Comparison of ENCODE assay signal across 14 cellular contexts in the genomic region with DNA sequence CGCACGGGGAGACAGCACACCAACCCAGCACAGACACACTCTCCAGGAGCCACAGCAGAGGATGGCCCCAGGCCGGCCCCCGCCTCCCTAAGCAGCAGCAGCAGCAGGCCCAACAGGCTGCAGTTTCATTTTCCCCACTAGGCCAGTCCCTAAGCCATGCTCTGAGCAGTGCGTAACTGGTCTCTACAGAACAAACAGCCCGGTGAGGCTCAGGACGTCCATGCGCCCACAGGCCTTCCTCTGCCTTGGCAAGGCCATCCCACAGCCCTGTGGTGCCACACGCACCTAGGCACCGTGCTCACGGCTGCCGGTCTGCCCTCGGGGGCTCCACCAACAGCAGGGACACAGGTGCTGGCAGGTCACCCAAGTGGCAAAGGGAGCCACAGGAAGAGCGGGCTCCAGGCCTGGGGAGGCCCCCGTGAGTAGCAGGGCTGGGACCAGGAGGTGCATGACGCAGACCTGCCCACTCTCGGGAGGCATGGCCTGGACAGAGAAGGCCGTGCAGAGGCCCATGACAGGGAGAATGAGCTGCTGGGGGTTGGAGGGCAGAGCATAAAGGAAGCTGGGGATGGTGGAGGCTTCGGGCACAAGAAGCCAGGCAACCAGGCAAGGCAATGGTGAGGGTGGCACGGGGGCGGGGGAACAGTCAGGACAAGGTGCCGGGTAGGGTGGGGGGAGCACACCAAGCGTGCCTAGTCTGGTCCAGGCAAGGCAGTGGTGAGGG. TPM values are rescaled to one million over a fixed set of nuclear protein-coding genes. Genes with fewer than 3 reads are reported as not detected.
A peak's percentile ranks its signal among the peaks of the same experiment; 100 is the strongest.
DNase-seq lines count a peak whose midpoint lies in the region; ATAC-seq and TF ChIP-seq lines count a peak whose summit lies in the region.
"Had no signal": no experiment of that assay in that cellular context is flagged by ENCODE, and none has a peak within 500 bp of the region (broad histone marks: within the 10 kb centered on the region; RNA-seq: fewer than 3 reads in every experiment).

No MANE protein-coding gene starts in this region.

- no peak for TF ChIP-seq POLR2A in stomach (IDR thresholded peaks at IDR 0.05)

- no peak for TF ChIP-seq EP300 in stomach (IDR thresholded peaks at IDR 0.05)

- H3K4me1 ChIP-seq in right cardiac atrium (ENCODE audit: control insufficient read depth, insufficient read depth, low read length) (peaks cover 28% of the 10 kb centered on the region), stomach (peaks cover 57 to 78% (median 69%) of the 10 kb centered on the region in 4 donors), Caco-2 (no peaks in the 10 kb centered on the region)

- H3K4me1 Mint-ChIP-seq in WTC11 (0 out of 2 replicates have a peak, but pooled peaks cover 2% of the 10 kb centered on the region), Caco-2 (ENCODE audit: low read depth, unreplicated experiment) (no peaks in the 10 kb centered on the region)

- no peaks in the 10 kb centered on the region for H3K27me3 Mint-ChIP-seq in WTC11 (ENCODE audit: low read depth)
- H3K27me3 Mint-ChIP-seq in Caco-2 (ENCODE audit: insufficient read depth, unreplicated experiment) = no peaks in the 10 kb centered on the region

- H3K4me3 ChIP-seq in GM12865 (ENCODE audit: low read depth, low read length) = no peak overlapping the region
- no peak overlapping the region for H3K4me3 ChIP-seq in right cardiac atrium (ENCODE audit: low read length)
- H3K4me3 ChIP-seq in stomach = peak overlapping the region in 1 of 4 donors; percentile 13
- no peak overlapping the region for H3K4me3 ChIP-seq in Caco-2 (ENCODE audit: low read depth, low read length)
- H3K4me3 ChIP-seq: prostate gland had no signal

- H3K27ac ChIP-seq in right cardiac atrium (ENCODE audit: low read length) (no peak overlapping the region), stomach (peak overlapping the region in 4 of 5 donors; percentile 65 to 84 (median 77))

- no TSS peak for BruUV-seq in Caco-2 (replicated peaks; lab: Mats Ljungman, UMichigan)

- intact Hi-C loops in right cardiac atrium (cut with DNase I) (no loop called here), stomach (cut with DNase I; ENCODE audit: low total_unique reads) (no loop called here), Caco-2 (cut with micrococcal nuclease; ENCODE audit: unreplicated experiment) (no loop called here)

- H3K4me3 Mint-ChIP-seq in WTC11 = no peak overlapping the region
- no peak overlapping the region for H3K4me3 Mint-ChIP-seq in Caco-2 (ENCODE audit: unreplicated experiment)
- H3K4me3 Mint-ChIP-seq: T-helper 2 cell treated with Interferon-gamma antibody and Interleukin-4, amounts not matched to agents 5 μg/mL and 100 μg/mL, for 36 hours had no signal

- H3K9me3 ChIP-seq in right cardiac atrium (ENCODE audit: control insufficient read depth, low read length) (no peaks in the 10 kb centered on the region), stomach (no peaks in the 10 kb centered on the region), Caco-2 (no peaks in the 10 kb centered on the region)
- H3K9me3 ChIP-seq: prostate gland had no signal

- 0 out of 2 replicates have a peak, but pooled peaks have one; percentile 14 for ATAC-seq in WTC11
- no peak for ATAC-seq in right cardiac atrium
- ATAC-seq in HG02571 (IDR thresholded peaks at IDR 0.05; ENCODE audit: unreplicated experiment) = no peak

- H3K27ac Mint-ChIP-seq in WTC11 (peak overlapping the region; percentile 60; the same call in 1 of the 2 replicates), Caco-2 (ENCODE audit: unreplicated experiment) (no peak overlapping the region)
- H3K27ac Mint-ChIP-seq: T-helper 2 cell treated with Interferon-gamma antibody and Interleukin-4, amounts not matched to agents 5 μg/mL and 100 μg/mL, for 36 hours had no signal

- H3K9me3 Mint-ChIP-seq in WTC11 (no peaks in the 10 kb centered on the region), Caco-2 (ENCODE audit: unreplicated experiment) (no peaks in the 10 kb centered on the region)
- H3K9me3 Mint-ChIP-seq: T-helper 2 cell treated with Interferon-gamma antibody and Interleukin-4, amounts not matched to agents 5 μg/mL and 100 μg/mL, for 36 hours had no signal

- POLR2A ChIA-PET in WTC11 (lab: Charles Lee) (no interaction called here), Caco-2 (lab: Charles Lee) (no interaction called here)

- no peaks in the 10 kb centered on the region for H3K36me3 ChIP-seq in stomach
- no peaks in the 10 kb centered on the region for H3K36me3 ChIP-seq in Caco-2 (ENCODE audit: control insufficient read depth, insufficient read depth, low read length)
- H3K36me3 ChIP-seq: prostate gland had no signal

- H3K36me3 Mint-ChIP-seq in WTC11 (no peaks in the 10 kb centered on the region), Caco-2 (ENCODE audit: insufficient read depth, unreplicated experiment) (no peaks in the 10 kb centered on the region)

- no peak for TF ChIP-seq CTCF in GM12865 (IDR thresholded peaks at IDR 0.05; ENCODE audit: insufficient read depth, low read depth, low read length, missing control alignments)
- TF ChIP-seq CTCF in WTC11 (IDR thresholded peaks at IDR 0.05) = no peak
- peak in 1 of 7 experiments; percentile 9 for TF ChIP-seq CTCF in stomach (IDR thresholded peaks at IDR 0.05)
- TF ChIP-seq CTCF in Caco-2 (IDR thresholded peaks at IDR 0.05; ENCODE audit: insufficient read depth in 1 of 2, low read depth in 1 of 2, low read length in 1 of 2, severe bottlenecking in 1 of 2, unreplicated experiment in 1 of 2) = no peak

- no peaks in the 10 kb centered on the region for H3K27me3 ChIP-seq in right cardiac atrium (ENCODE audit: control insufficient read depth, insufficient read depth)
- no peaks in the 10 kb centered on the region for H3K27me3 ChIP-seq in stomach
- H3K27me3 ChIP-seq in Caco-2 (replicated peaks; ENCODE audit: control insufficient read depth, insufficient read depth, low read length) = no peaks in the 10 kb centered on the region

- CTCF ChIA-PET in WTC11 (lab: Charles Lee) = interaction anchor here (1.1 kb wide), 1 partner anchor 17 kb away, joined by 4 read pairs; no protein-coding TSS in a partner anchor
- CTCF ChIA-PET in Caco-2 (lab: Charles Lee) = no interaction called here

- peak; percentile 18 for DNase-seq in GM12865 (ENCODE audit: low read depth)
- no peak for DNase-seq in WTC11 (ENCODE audit: low spot score)
- DNase-seq in right cardiac atrium = peak; percentile 9 to 55 (median 54)
- DNase-seq in stomach = peak; percentile 36
- DNase-seq in AML-193 (lab: John Stamatoyannopoulos, UW) = no peak
- DNase-seq in Caco-2 = no peak
- no peak for DNase-seq in DMS 273 (lab: John Stamatoyannopoulos, UW; ENCODE audit: unreplicated experiment)
- DNase-seq: activated CD4-positive, alpha-beta T cell treated with anti-CD3 and anti-CD28 coated beads for 4 hours; effector CD4-positive, alpha-beta T cell; foreskin melanocyte; NCI-H2081 had no signal

- WGBS in right cardiac atrium = 84% methylated on average over 23 of the region's 23 CpGs
- 66 to 76% (median 73%) methylated on average over 18 to 23 of the region's 23 CpGs for WGBS in stomach, 5 donors

TF ChIP-seq in WTC11, 78 proteins besides CTCF, POLR2A, EP300 and RAD21 (continues in another document):
- TF ChIP-seq, protein P1, sequence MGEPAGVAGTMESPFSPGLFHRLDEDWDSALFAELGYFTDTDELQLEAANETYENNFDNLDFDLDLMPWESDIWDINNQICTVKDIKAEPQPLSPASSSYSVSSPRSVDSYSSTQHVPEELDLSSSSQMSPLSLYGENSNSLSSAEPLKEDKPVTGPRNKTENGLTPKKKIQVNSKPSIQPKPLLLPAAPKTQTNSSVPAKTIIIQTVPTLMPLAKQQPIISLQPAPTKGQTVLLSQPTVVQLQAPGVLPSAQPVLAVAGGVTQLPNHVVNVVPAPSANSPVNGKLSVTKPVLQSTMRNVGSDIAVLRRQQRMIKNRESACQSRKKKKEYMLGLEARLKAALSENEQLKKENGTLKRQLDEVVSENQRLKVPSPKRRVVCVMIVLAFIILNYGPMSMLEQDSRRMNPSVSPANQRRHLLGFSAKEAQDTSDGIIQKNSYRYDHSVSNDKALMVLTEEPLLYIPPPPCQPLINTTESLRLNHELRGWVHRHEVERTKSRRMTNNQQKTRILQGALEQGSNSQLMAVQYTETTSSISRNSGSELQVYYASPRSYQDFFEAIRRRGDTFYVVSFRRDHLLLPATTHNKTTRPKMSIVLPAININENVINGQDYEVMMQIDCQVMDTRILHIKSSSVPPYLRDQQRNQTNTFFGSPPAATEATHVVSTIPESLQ (CRISPR knock-in tag; IDR thresholded peaks at IDR 0.05) = no peak
- TF ChIP-seq ZNF219 (CRISPR knock-in tag; IDR thresholded peaks at IDR 0.05; ENCODE audit: borderline replicate concordance) (no peak), ZNF121 (CRISPR knock-in tag; IDR thresholded peaks at IDR 0.05) (no peak), JUN (CRISPR knock-in tag; IDR thresholded peaks at IDR 0.05) (no peak), GRHL2 (CRISPR knock-in tag; IDR thresholded peaks at IDR 0.05; ENCODE audit: insufficient replicate concordance, severe bottlenecking) (no peak)
- TF ChIP-seq, protein P2, sequence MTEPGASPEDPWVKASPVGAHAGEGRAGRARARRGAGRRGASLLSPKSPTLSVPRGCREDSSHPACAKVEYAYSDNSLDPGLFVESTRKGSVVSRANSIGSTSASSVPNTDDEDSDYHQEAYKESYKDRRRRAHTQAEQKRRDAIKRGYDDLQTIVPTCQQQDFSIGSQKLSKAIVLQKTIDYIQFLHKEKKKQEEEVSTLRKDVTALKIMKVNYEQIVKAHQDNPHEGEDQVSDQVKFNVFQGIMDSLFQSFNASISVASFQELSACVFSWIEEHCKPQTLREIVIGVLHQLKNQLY (CRISPR knock-in tag; IDR thresholded peaks at IDR 0.05) = no peak
- TF ChIP-seq, protein P3, sequence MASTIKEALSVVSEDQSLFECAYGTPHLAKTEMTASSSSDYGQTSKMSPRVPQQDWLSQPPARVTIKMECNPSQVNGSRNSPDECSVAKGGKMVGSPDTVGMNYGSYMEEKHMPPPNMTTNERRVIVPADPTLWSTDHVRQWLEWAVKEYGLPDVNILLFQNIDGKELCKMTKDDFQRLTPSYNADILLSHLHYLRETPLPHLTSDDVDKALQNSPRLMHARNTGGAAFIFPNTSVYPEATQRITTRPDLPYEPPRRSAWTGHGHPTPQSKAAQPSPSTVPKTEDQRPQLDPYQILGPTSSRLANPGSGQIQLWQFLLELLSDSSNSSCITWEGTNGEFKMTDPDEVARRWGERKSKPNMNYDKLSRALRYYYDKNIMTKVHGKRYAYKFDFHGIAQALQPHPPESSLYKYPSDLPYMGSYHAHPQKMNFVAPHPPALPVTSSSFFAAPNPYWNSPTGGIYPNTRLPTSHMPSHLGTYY (CRISPR knock-in tag; IDR thresholded peaks at IDR 0.05) = no peak
- TF ChIP-seq, protein P4, sequence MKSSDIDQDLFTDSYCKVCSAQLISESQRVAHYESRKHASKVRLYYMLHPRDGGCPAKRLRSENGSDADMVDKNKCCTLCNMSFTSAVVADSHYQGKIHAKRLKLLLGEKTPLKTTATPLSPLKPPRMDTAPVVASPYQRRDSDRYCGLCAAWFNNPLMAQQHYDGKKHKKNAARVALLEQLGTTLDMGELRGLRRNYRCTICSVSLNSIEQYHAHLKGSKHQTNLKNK (CRISPR knock-in tag; IDR thresholded peaks at IDR 0.05) = no peak

RNA-seq across cellular contexts. Expression of gene MOB2, which starts 1.4 kb away (rescaled TPM):
- total RNA-seq in WTC11 (2021) = 17.7 to 23.4 TPM (median 21.7 TPM) in 3 replicates
- 10 to 100 TPM; 35.0 to 45.0 (median 42.0) TPM for total RNA-seq in right cardiac atrium
- 40.0 TPM for polyA plus RNA-seq in right cardiac atrium
- 10 to 100 TPM; 11.3 to 40.6 (median 18.1) TPM for total RNA-seq in stomach
- 10 to 100 TPM; 27.9 to 46.3 (median 37.3) TPM for polyA plus RNA-seq in stomach
- total RNA-seq in Caco-2 (2022) = 29.6 and 32.7 TPM in 2 replicates

Comparison
In these comparisons a context has a peak if more than half of its experiments do, and no peak if none do; other contexts are left out.
1. DNase-seq: peak in GM12865 (single experiment), right cardiac atrium (3 of 3) and stomach (single experiment); none in WTC11 (single experiment), AML-193 (0 of 2), Caco-2 (0 of 2) and DMS 273 (single experiment).